In genomic region chr13:75495938-75496337, GRCh38 we compare ENCODE assay signal across 22 cellular contexts. TPM values are rescaled to one million over a fixed set of nuclear protein-coding genes. Genes with fewer than 3 reads are reported as not detected.
DNase-seq lines count a peak whose midpoint lies in the region; ATAC-seq, FAIRE-seq and TF ChIP-seq lines count a peak whose summit lies in the region.
"Had no signal": no experiment of that assay in that cellular context is flagged by ENCODE, and none has a peak within 500 bp of the region (broad histone marks: within the 10 kb centered on the region; RNA-seq: fewer than 3 reads in every experiment).

No MANE protein-coding gene starts in this region.

- no TSS peak for BruUV-seq in HepG2 (replicated peaks; lab: Mats Ljungman, UMichigan)

- FAIRE-seq in HepG2 (lab: Jason Lieb, UNC) (no peak), urothelium cell line (lab: Jason Lieb, UNC) (no peak)

- no peaks in the 10 kb centered on the region for H3K79me2 ChIP-seq in HepG2 (ENCODE audit: insufficient read depth, low read length)

- H2AFZ ChIP-seq in HepG2 (ENCODE audit: low read length), result peak overlapping the region; percentile 76

- ATAC-seq in HepG2 (no peak), right lobe of liver (no peak)
- ATAC-seq: foreskin keratinocyte had no signal

- H3K27me3 ChIP-seq in HepG2 (ENCODE audit: control insufficient read depth in 1 of 2, insufficient read depth in 2 of 2, low read length in 2 of 2), result no peaks in the 10 kb centered on the region
- H3K27me3 ChIP-seq in right lobe of liver, result no peaks in the 10 kb centered on the region
- no peaks in the 10 kb centered on the region for H3K27me3 ChIP-seq in adipocyte (replicated peaks; ENCODE audit: control insufficient read depth, insufficient read depth, low read length)
- no peaks in the 10 kb centered on the region for H3K27me3 ChIP-seq in stomach
- H3K27me3 ChIP-seq: adrenal gland, foreskin keratinocyte had no signal

- no peak overlapping the region for H3K4me3 ChIP-seq in HepG2 (replicated peaks in 1 of 3; ENCODE audit: insufficient read depth in 1 of 3, low read depth in 2 of 3, low read length in 3 of 3)
- no peak overlapping the region for H3K4me3 ChIP-seq in right lobe of liver
- H3K4me3 ChIP-seq in adipocyte (ENCODE audit: low read length), result no peak overlapping the region
- no peak overlapping the region for H3K4me3 ChIP-seq in stomach
- H3K4me3 ChIP-seq: adrenal gland had no signal

- no peaks in the 10 kb centered on the region for H3K36me3 ChIP-seq in HepG2 (replicated peaks in 1 of 2; ENCODE audit: control insufficient read depth in 1 of 2, insufficient read depth in 2 of 2, low read length in 2 of 2)
- H3K36me3 ChIP-seq in right lobe of liver, result no peaks in the 10 kb centered on the region
- H3K36me3 ChIP-seq in adipocyte (ENCODE audit: control insufficient read depth, insufficient read depth, low read length, severe bottlenecking), result no peaks in the 10 kb centered on the region
- H3K36me3 ChIP-seq in stomach, result no peaks in the 10 kb centered on the region
- H3K36me3 ChIP-seq: adrenal gland had no signal

- WGBS in HepG2 (ENCODE audit: low lambda C conversion rate), result 34% methylated on average over 5 of the region's 5 CpGs
- 86% methylated on average over 5 of the region's 5 CpGs for WGBS in right lobe of liver (ENCODE audit: insufficient coverage, low coverage, low lambda C conversion rate, missing lambda C conversion rate)
- 77 to 85% (median 79%) methylated on average over 5 of the region's 5 CpGs for WGBS in stomach, 5 donors

- no peak for TF ChIP-seq POLR2A in HepG2 (IDR thresholded peaks at IDR 0.05; ENCODE audit: insufficient read depth in 1 of 2, low read depth in 2 of 2, low read length in 2 of 2)
- no peak for TF ChIP-seq POLR2A in right lobe of liver (IDR thresholded peaks at IDR 0.05)
- no peak for TF ChIP-seq POLR2A in stomach (IDR thresholded peaks at IDR 0.05)

- in situ Hi-C loops in HepG2 (cut with HindIII; ENCODE audit: extremely low pct_ligation_motif_present, low pct_unique_long_range_greater_than_20kb), result no loop called here

- no peak overlapping the region for H3K27ac ChIP-seq in HepG2 (ENCODE audit: extremely low read length, insufficient read depth, low read length)
- H3K27ac ChIP-seq in right lobe of liver, result no peak overlapping the region
- H3K27ac ChIP-seq in stomach, result no peak overlapping the region
- H3K27ac ChIP-seq: 22Rv1, adrenal gland, foreskin keratinocyte had no signal

- H3K4me1 ChIP-seq in HepG2 (ENCODE audit: insufficient read depth, low read length) (peaks cover 18% of the 10 kb centered on the region), right lobe of liver (peaks cover 0 to 5% (median 0%) of the 10 kb centered on the region in 4 donors), adipocyte (ENCODE audit: control insufficient read depth, insufficient read depth, low read length) (peaks cover 4% of the 10 kb centered on the region), stomach (no peaks in the 10 kb centered on the region)
- H3K4me1 ChIP-seq: adrenal gland, foreskin keratinocyte had no signal

- no peaks in the 10 kb centered on the region for H4K20me1 ChIP-seq in HepG2 (ENCODE audit: insufficient read depth, low read length)

- H3K9me3 ChIP-seq in HepG2 (ENCODE audit: low read length) (no peaks in the 10 kb centered on the region), right lobe of liver (no peaks in the 10 kb centered on the region), adipocyte (ENCODE audit: control insufficient read depth, low read length) (no peaks in the 10 kb centered on the region), stomach (no peaks in the 10 kb centered on the region)
- H3K9me3 ChIP-seq: adrenal gland had no signal

- no peak overlapping the region for H3K4me2 ChIP-seq in HepG2 (ENCODE audit: low read depth, low read length)

- CTCF ChIA-PET in HepG2 (lab: Yijun Ruan, JAX; ENCODE audit: low intra/inter-chr PET ratio, low total read pairs), result no interaction called here

- TF ChIP-seq RAD21 in HepG2 (CRISPR knock-in tag; IDR thresholded peaks at IDR 0.05), result no peak

- intact Hi-C loops in HepG2 (cut with micrococcal nuclease; ENCODE audit: unreplicated experiment) (no loop called here), right lobe of liver (cut with DNase I) (no loop called here), stomach (cut with DNase I; ENCODE audit: low total_unique reads) (no loop called here)

- DNase-seq in HepG2 (ENCODE audit: low spot score), result no peak
- no peak for DNase-seq in right lobe of liver
- DNase-seq in adipocyte (ENCODE audit: low read depth), result peak; percentile 76
- DNase-seq in fibroblast of peridontal ligament (ENCODE audit: extremely low read depth), result peak; percentile 93
- peak; percentile 26 for DNase-seq in urothelium cell line (ENCODE audit: low spot score)
- no peak for DNase-seq in stomach
- DNase-seq in KG1 (lab: John Stamatoyannopoulos, UW), result no peak
- DNase-seq in NCI-H446 (lab: John Stamatoyannopoulos, UW), result no peak
- DNase-seq: activated CD8-positive, alpha-beta memory T cell treated with anti-CD3 and anti-CD28 coated beads, Interleukin-2, amount 50 U/mL, for 48 hours; activated effector memory CD4-positive, alpha-beta T cell treated with anti-CD3 and anti-CD28 coated beads, Interleukin-2, amount 50 U/mL, for 16 hours; adrenal gland; CD4-positive, alpha-beta T cell; cerebellar nuclear complex; DMS153; endodermal cell; foreskin keratinocyte; NCI-H1092; NCI-H2029; NCI-H524 treated with DMSO at 0.1 percent for 48 hours; stimulated activated CD8-positive, alpha-beta memory T cell treated with anti-CD3 and anti-CD28 coated beads, Interleukin-4, amount 100 ng/mL, for 48 hours; substantia nigra had no signal

- no peak for TF ChIP-seq EP300 in HepG2 (IDR thresholded peaks at IDR 0.05; ENCODE audit: low read depth in 2 of 2, low read length in 2 of 2)
- TF ChIP-seq EP300 in HepG2 (CRISPR knock-in tag; IDR thresholded peaks at IDR 0.05; ENCODE audit: borderline replicate concordance), result no peak
- TF ChIP-seq EP300 in stomach (IDR thresholded peaks at IDR 0.05), result no peak

- H3K9ac ChIP-seq in HepG2 (ENCODE audit: insufficient read depth, low read depth, low read length), result no peak overlapping the region
- H3K9ac ChIP-seq in adipocyte (ENCODE audit: low read length), result no peak overlapping the region

- POLR2A ChIA-PET in HepG2 (lab: Yijun Ruan, JAX), result interaction anchor here (1.4 kb wide), 1 partner anchor 14 kb away, joined by 3 read pairs; the partner anchor contains the start of gene TBC1D4

- TF ChIP-seq CTCF in HepG2 (CRISPR knock-in tag; IDR thresholded peaks at IDR 0.05) (no peak), right lobe of liver (IDR thresholded peaks at IDR 0.05) (no peak), stomach (IDR thresholded peaks at IDR 0.05) (no peak)

RNA-seq across cellular contexts. Expression of gene TBC1D4, which starts 14.0 kb away (rescaled TPM):
- total RNA-seq in HepG2 (2016; rRNA removed; fragmentation: Illumina TruSeq; extraction: Trizol) (35.9 and 55.4 TPM in 2 replicates), right lobe of liver (10 to 100 TPM in 4 of 6 experiments, 1 to 10 TPM in 2; 7.7 to 18.6 (median 10.3) TPM), stomach (10 to 100 TPM; 26.8 to 47.8 (median 39.1) TPM)
- total RNA-seq in HepG2 (2016; cell fraction: cytosol; rRNA removed; fragmentation: Illumina TruSeq; extraction: Trizol; ENCODE audit: low read depth), result 9.8 and 11.6 TPM in 2 replicates
- total RNA-seq in HepG2 (2016; cell fraction: insoluble cytoplasmic fraction; rRNA removed; fragmentation: Illumina TruSeq; extraction: Trizol), result 34.7 and 51.3 TPM in 2 replicates
- 15.2 and 16.2 TPM in 2 replicates for total RNA-seq in HepG2 (2016; cell fraction: membrane; rRNA removed; fragmentation: Illumina TruSeq; extraction: Trizol)
- total RNA-seq in HepG2 (2016; cell fraction: nucleus; rRNA removed; fragmentation: Illumina TruSeq; extraction: Trizol), result 40.3 and 42.3 TPM in 2 replicates
- polyA plus RNA-seq in HepG2 (2011; rRNA removed) (61.0 and 64.4 TPM in 2 replicates), stomach (1 to 10 TPM; 4.9 to 7.2 (median 6.2) TPM)
- polyA plus RNA-seq in HepG2 (2011; cell fraction: cytosol; rRNA removed), result 51.3 and 56.0 TPM in 2 replicates
- 38.5 and 39.0 TPM in 2 replicates for polyA plus RNA-seq in HepG2 (2011; cell fraction: nucleus; rRNA removed)
- 34.3 and 36.4 TPM in 2 replicates for polyA plus RNA-seq in HepG2 (2012)
- polyA plus RNA-seq in HepG2 (2016; cell fraction: cytosol; fragmentation: Illumina TruSeq; extraction: Trizol; ENCODE audit: low read depth), result 0.92 and 0.95 TPM in 2 replicates
- 40.9 and 42.4 TPM in 2 replicates for polyA plus RNA-seq in HepG2 (2016; cell fraction: insoluble cytoplasmic fraction; fragmentation: Illumina TruSeq; extraction: Trizol; ENCODE audit: low read depth)
- 4.8 and 5.3 TPM in 2 replicates for polyA plus RNA-seq in HepG2 (2016; cell fraction: membrane; fragmentation: Illumina TruSeq; extraction: Trizol; ENCODE audit: low read depth)
- polyA plus RNA-seq in HepG2 (2016; cell fraction: nucleus; fragmentation: Illumina TruSeq; extraction: Trizol; ENCODE audit: insufficient read depth, low read depth), result 33.6 TPM in 2 replicates
- 53.3 and 125 TPM in 2 replicates for polyA minus RNA-seq in HepG2 (2011; rRNA and poly(A)+ RNA removed; ENCODE audit: low replicate concordance)
- 88.0 and 94.2 TPM in 2 replicates for polyA minus RNA-seq in HepG2 (2011; cell fraction: cytosol; rRNA and poly(A)+ RNA removed)
- 138 and 139 TPM in 2 replicates for polyA minus RNA-seq in HepG2 (2011; cell fraction: nucleus; rRNA and poly(A)+ RNA removed)

RNA-seq across cellular contexts. Expression of gene COMMD6, which starts 41.7 kb away (rescaled TPM):
- total RNA-seq in HepG2 (2016; rRNA removed; fragmentation: Illumina TruSeq; extraction: Trizol) (97.0 and 110 TPM in 2 replicates), right lobe of liver (10 to 100 TPM; 35.0 to 86.1 (median 58.2) TPM), stomach (100 to 1,000 TPM in 2 of 5 donors, 10 to 100 TPM in 3; 15.4 to 372 (median 71.2) TPM)
- 189 and 199 TPM in 2 replicates for total RNA-seq in HepG2 (2016; cell fraction: cytosol; rRNA removed; fragmentation: Illumina TruSeq; extraction: Trizol; ENCODE audit: low read depth)
- 92.2 and 119 TPM in 2 replicates for total RNA-seq in HepG2 (2016; cell fraction: insoluble cytoplasmic fraction; rRNA removed; fragmentation: Illumina TruSeq; extraction: Trizol)
- total RNA-seq in HepG2 (2016; cell fraction: membrane; rRNA removed; fragmentation: Illumina TruSeq; extraction: Trizol), result 218 and 223 TPM in 2 replicates
- 34.9 and 44.4 TPM in 2 replicates for total RNA-seq in HepG2 (2016; cell fraction: nucleus; rRNA removed; fragmentation: Illumina TruSeq; extraction: Trizol)
- polyA plus RNA-seq in HepG2 (2011; rRNA removed) (163 and 164 TPM in 2 replicates), stomach (100 to 1,000 TPM; 132 to 232 (median 172) TPM)
- 22.4 and 31.7 TPM in 2 replicates for polyA plus RNA-seq in HepG2 (2011; cell fraction: cytosol; rRNA removed)
- polyA plus RNA-seq in HepG2 (2011; cell fraction: nucleus; rRNA removed), result 6.4 and 12.7 TPM in 2 replicates
- 161 TPM in 2 replicates for polyA plus RNA-seq in HepG2 (2012)
- polyA plus RNA-seq in HepG2 (2016; cell fraction: cytosol; fragmentation: Illumina TruSeq; extraction: Trizol; ENCODE audit: low read depth), result 256 and 272 TPM in 2 replicates
- polyA plus RNA-seq in HepG2 (2016; cell fraction: insoluble cytoplasmic fraction; fragmentation: Illumina TruSeq; extraction: Trizol; ENCODE audit: low read depth), result 122 and 128 TPM in 2 replicates
- polyA plus RNA-seq in HepG2 (2016; cell fraction: membrane; fragmentation: Illumina TruSeq; extraction: Trizol; ENCODE audit: low read depth), result 231 and 243 TPM in 2 replicates
- polyA plus RNA-seq in HepG2 (2016; cell fraction: nucleus; fragmentation: Illumina TruSeq; extraction: Trizol; ENCODE audit: insufficient read depth, low read depth), result 58.8 and 75.2 TPM in 2 replicates
- 19.3 and 31.6 TPM in 2 replicates for polyA minus RNA-seq in HepG2 (2011; rRNA and poly(A)+ RNA removed; ENCODE audit: low replicate concordance)
- polyA minus RNA-seq in HepG2 (2011; cell fraction: cytosol; rRNA and poly(A)+ RNA removed), result 7.7 and 9.1 TPM in 2 replicates
- 8.2 and 11.2 TPM in 2 replicates for polyA minus RNA-seq in HepG2 (2011; cell fraction: nucleus; rRNA and poly(A)+ RNA removed)

RNA-seq across cellular contexts. Expression of gene UCHL3, which starts 53.7 kb away (rescaled TPM):
- 93.3 and 123 TPM in 2 replicates for total RNA-seq in HepG2 (2016; rRNA removed; fragmentation: Illumina TruSeq; extraction: Trizol)
- 82.5 and 87.8 TPM in 2 replicates for total RNA-seq in HepG2 (2016; cell fraction: cytosol; rRNA removed; fragmentation: Illumina TruSeq; extraction: Trizol; ENCODE audit: low read depth)
- total RNA-seq in HepG2 (2016; cell fraction: insoluble cytoplasmic fraction; rRNA removed; fragmentation: Illumina TruSeq; extraction: Trizol), result 92.3 and 138 TPM in 2 replicates
- 68.3 and 73.9 TPM in 2 replicates for total RNA-seq in HepG2 (2016; cell fraction: membrane; rRNA removed; fragmentation: Illumina TruSeq; extraction: Trizol)
- 37.1 and 40.3 TPM in 2 replicates for total RNA-seq in HepG2 (2016; cell fraction: nucleus; rRNA removed; fragmentation: Illumina TruSeq; extraction: Trizol)
- 31.1 and 36.2 TPM in 2 replicates for polyA plus RNA-seq in HepG2 (2011; rRNA removed)
- 15.7 and 23.5 TPM in 2 replicates for polyA plus RNA-seq in HepG2 (2011; cell fraction: cytosol; rRNA removed)
- 4.5 and 6.3 TPM in 2 replicates for polyA plus RNA-seq in HepG2 (2011; cell fraction: nucleus; rRNA removed)
- polyA plus RNA-seq in HepG2 (2012), result 33.4 and 35.9 TPM in 2 replicates
- 60.9 and 71.4 TPM in 2 replicates for polyA plus RNA-seq in HepG2 (2016; cell fraction: cytosol; fragmentation: Illumina TruSeq; extraction: Trizol; ENCODE audit: low read depth)
- polyA plus RNA-seq in HepG2 (2016; cell fraction: insoluble cytoplasmic fraction; fragmentation: Illumina TruSeq; extraction: Trizol; ENCODE audit: low read depth), result 138 and 144 TPM in 2 replicates
- 57.9 and 64.7 TPM in 2 replicates for polyA plus RNA-seq in HepG2 (2016; cell fraction: membrane; fragmentation: Illumina TruSeq; extraction: Trizol; ENCODE audit: low read depth)
- 53.6 and 63.6 TPM in 2 replicates for polyA plus RNA-seq in HepG2 (2016; cell fraction: nucleus; fragmentation: Illumina TruSeq; extraction: Trizol; ENCODE audit: insufficient read depth, low read depth)
- polyA minus RNA-seq in HepG2 (2011; rRNA and poly(A)+ RNA removed; ENCODE audit: low replicate concordance), result 2.7 and 5.8 TPM in 2 replicates
- 10.5 and 16.3 TPM in 2 replicates for polyA minus RNA-seq in HepG2 (2011; cell fraction: cytosol; rRNA and poly(A)+ RNA removed)
- polyA minus RNA-seq in HepG2 (2011; cell fraction: nucleus; rRNA and poly(A)+ RNA removed), result 10.6 and 12.6 TPM in 2 replicates
- total RNA-seq in right lobe of liver, result 10 to 100 TPM; 14.8 to 33.9 (median 21.9) TPM
- total RNA-seq in stomach, result 10 to 100 TPM in 2 of 5 donors, 1 to 10 TPM in 2, not detected in 1; 4.1 to 23.9 (median 10.9) TPM
- polyA plus RNA-seq in stomach, result 10 to 100 TPM; 38.8 to 42.2 (median 41.7) TPM

Comparison
In these comparisons a context has a peak if more than half of its experiments do, and no peak if none do; other contexts are left out.
1. DNase-seq: peak in adipocyte (single experiment), fibroblast of peridontal ligament (single experiment) and urothelium cell line (single experiment); none in HepG2 (single experiment), right lobe of liver (0 of 3), stomach (single experiment), KG1 (single experiment) and NCI-H446 (0 of 2).